Comparison of ENCODE assay signal across 8 cellular contexts in the genomic region with DNA sequence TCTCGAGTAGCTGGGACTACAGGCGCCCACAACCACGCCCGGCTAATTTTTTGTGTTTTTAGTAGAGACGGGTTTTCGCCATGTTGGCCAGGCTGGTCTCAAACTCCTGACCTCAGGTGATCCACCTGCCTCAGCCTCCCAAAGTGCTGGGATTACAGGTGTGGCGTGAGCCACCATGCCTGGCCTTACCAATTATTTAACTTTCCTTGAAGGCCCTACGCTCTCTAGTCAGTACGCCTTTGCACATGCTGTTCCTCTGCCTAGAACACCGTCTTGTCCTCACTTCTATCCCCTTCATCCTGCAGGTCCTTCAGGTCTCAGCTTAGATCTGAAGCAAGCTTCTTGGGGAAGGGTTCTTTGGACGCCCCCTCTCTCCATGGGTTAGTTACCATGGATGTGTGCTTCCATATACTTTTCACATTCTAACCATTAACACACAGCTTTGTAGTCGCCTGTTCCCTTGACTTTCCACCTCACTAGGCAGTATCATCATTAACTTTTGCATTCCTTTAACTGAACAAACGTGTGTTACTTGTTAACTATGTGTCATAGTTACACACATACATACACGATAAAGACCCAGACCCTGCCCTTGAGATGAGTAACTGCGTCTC. TPM values are rescaled to one million over a fixed set of nuclear protein-coding genes. Genes with fewer than 3 reads are reported as not detected.
DNase-seq lines count a peak whose midpoint lies in the region; ATAC-seq and TF ChIP-seq lines count a peak whose summit lies in the region.

No MANE protein-coding gene starts in this region.

- WGBS in liver, result 76% methylated on average over 15 of the region's 15 CpGs
- WGBS in tibial nerve, 2 donors, result 74 to 75% methylated on average over 15 of the region's 15 CpGs

- no peaks in the 10 kb centered on the region for H3K9me3 Mint-ChIP-seq in activated T-cell treated with anti-CD3 and anti-CD28 coated beads, Interleukin-2, amount 50 U/mL, for 4 hours

- H3K27me3 Mint-ChIP-seq in activated T-cell treated with anti-CD3 and anti-CD28 coated beads, Interleukin-2, amount 50 U/mL, for 4 hours (ENCODE audit: low read depth), result no peaks in the 10 kb centered on the region

- H3K4me3 Mint-ChIP-seq in activated T-cell treated with anti-CD3 and anti-CD28 coated beads, Interleukin-2, amount 50 U/mL, for 4 hours, result peak overlapping the region; percentile 100

- H3K36me3 ChIP-seq in liver (ENCODE audit: control insufficient read depth in 4 of 4, insufficient read depth in 3 of 4, low read depth in 1 of 4, low read length in 3 of 4), result peaks cover 0 to 9% (median under 1%) of the 10 kb centered on the region in 4 donors
- peaks cover 0 to 24% (median 0%) of the 10 kb centered on the region in 3 donors for H3K36me3 ChIP-seq in tibial nerve

- H3K27me3 ChIP-seq in liver (ENCODE audit: control insufficient read depth in 4 of 4, insufficient read depth in 4 of 4, low read length in 3 of 4) (no peaks in the 10 kb centered on the region), tibial nerve (no peaks in the 10 kb centered on the region)

- TF ChIP-seq POLR2A in tibial nerve (IDR thresholded peaks at IDR 0.05), result no peak

- H3K4me1 ChIP-seq in liver (ENCODE audit: control insufficient read depth in 4 of 4, insufficient read depth in 4 of 4, low read length in 3 of 4), result peaks cover 3 to 10% (median 6%) of the 10 kb centered on the region in 4 donors
- H3K4me1 ChIP-seq in tibial nerve, result peaks cover 0 to 47% (median 19%) of the 10 kb centered on the region in 4 donors

- TF ChIP-seq CTCF in liver (IDR thresholded peaks at IDR 0.05; ENCODE audit: low read depth, low read length, missing input control) (no peak), tibial nerve (IDR thresholded peaks at IDR 0.05) (no peak)

- peak overlapping the region; percentile 16 to 81 (median 74) for H3K4me3 ChIP-seq in liver (ENCODE audit: low read depth in 1 of 3, low read length in 3 of 3)
- peak overlapping the region; percentile 18 to 93 (median 88) for H3K4me3 ChIP-seq in tibial nerve

- H3K9ac ChIP-seq in liver (ENCODE audit: low read depth in 1 of 2, low read length in 2 of 2), result no peak overlapping the region

- H3K9me3 ChIP-seq in liver (ENCODE audit: control insufficient read depth in 4 of 4, low read length in 3 of 4), result no peaks in the 10 kb centered on the region
- H3K9me3 ChIP-seq in tibial nerve, result no peaks in the 10 kb centered on the region

- no peak for TF ChIP-seq EP300 in tibial nerve (IDR thresholded peaks at IDR 0.05)

- no peak for TF ChIP-seq RAD21 in liver (IDR thresholded peaks at IDR 0.05)

- ATAC-seq in activated T-cell treated with anti-CD3 and anti-CD28 coated beads, Interleukin-2, amount 50 U/mL, for 4 hours, result no peak
- ATAC-seq in GM18907 (IDR thresholded peaks at IDR 0.05; ENCODE audit: unreplicated experiment) (no peak), HG02884 (IDR thresholded peaks at IDR 0.05; ENCODE audit: unreplicated experiment) (no peak)

- peaks cover 10% of the 10 kb centered on the region for H3K36me3 Mint-ChIP-seq in activated T-cell treated with anti-CD3 and anti-CD28 coated beads, Interleukin-2, amount 50 U/mL, for 4 hours (ENCODE audit: insufficient read depth)

- H3K4me1 Mint-ChIP-seq in activated T-cell treated with anti-CD3 and anti-CD28 coated beads, Interleukin-2, amount 50 U/mL, for 4 hours (ENCODE audit: low read depth), result peaks cover 17% of the 10 kb centered on the region

- DNase-seq in activated T-cell treated with anti-CD3 and anti-CD28 coated beads, Interleukin-2, amount 50 U/mL, for 4 hours, result no peak
- no peak for DNase-seq in activated T-cell treated with anti-CD3 and anti-CD28 coated beads for 4 hours
- no peak for DNase-seq in tibial nerve (ENCODE audit: low spot score in 2 of 2)
- DNase-seq in stimulated activated CD4-positive, alpha-beta T cell treated with anti-CD3 and anti-CD28 coated beads, Interleukin-4, amount 100 ng/mL, for 1 hour, result no peak

- peak overlapping the region; percentile 61 for H3K27ac ChIP-seq in angular gyrus (ENCODE audit: low read depth, low read length)
- H3K27ac ChIP-seq in liver (ENCODE audit: low read depth in 1 of 2, low read length in 2 of 2), result no peak overlapping the region
- peak overlapping the region in 2 of 4 donors; percentile 31 to 91 for H3K27ac ChIP-seq in tibial nerve

TF ChIP-seq in liver, 16 proteins besides CTCF, POLR2A, EP300 and RAD21:
- TF ChIP-seq RXRA (IDR thresholded peaks at IDR 0.05), result no peak
- TF ChIP-seq JUND (IDR thresholded peaks at IDR 0.05), result no peak
- no peak for TF ChIP-seq FOXA1 (IDR thresholded peaks at IDR 0.05)
- no peak for TF ChIP-seq SP1 (IDR thresholded peaks at IDR 0.05)
- TF ChIP-seq, protein P1, sequence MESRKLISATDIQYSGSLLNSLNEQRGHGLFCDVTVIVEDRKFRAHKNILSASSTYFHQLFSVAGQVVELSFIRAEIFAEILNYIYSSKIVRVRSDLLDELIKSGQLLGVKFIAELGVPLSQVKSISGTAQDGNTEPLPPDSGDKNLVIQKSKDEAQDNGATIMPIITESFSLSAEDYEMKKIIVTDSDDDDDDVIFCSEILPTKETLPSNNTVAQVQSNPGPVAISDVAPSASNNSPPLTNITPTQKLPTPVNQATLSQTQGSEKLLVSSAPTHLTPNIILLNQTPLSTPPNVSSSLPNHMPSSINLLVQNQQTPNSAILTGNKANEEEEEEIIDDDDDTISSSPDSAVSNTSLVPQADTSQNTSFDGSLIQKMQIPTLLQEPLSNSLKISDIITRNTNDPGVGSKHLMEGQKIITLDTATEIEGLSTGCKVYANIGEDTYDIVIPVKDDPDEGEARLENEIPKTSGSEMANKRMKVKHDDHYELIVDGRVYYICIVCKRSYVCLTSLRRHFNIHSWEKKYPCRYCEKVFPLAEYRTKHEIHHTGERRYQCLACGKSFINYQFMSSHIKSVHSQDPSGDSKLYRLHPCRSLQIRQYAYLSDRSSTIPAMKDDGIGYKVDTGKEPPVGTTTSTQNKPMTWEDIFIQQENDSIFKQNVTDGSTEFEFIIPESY (IDR thresholded peaks at IDR 0.05), result no peak
- TF ChIP-seq YY1 (IDR thresholded peaks at IDR 0.05), result no peak
- TF ChIP-seq FOXA2 (IDR thresholded peaks at IDR 0.05), result no peak
- TF ChIP-seq GABPA (IDR thresholded peaks at IDR 0.05 in 1 of 2, conservative IDR thresholded peaks at IDR 0.05 in 1 of 2), result no peak
- no peak for TF ChIP-seq HNF4G (IDR thresholded peaks at IDR 0.05)
- TF ChIP-seq, protein P2, sequence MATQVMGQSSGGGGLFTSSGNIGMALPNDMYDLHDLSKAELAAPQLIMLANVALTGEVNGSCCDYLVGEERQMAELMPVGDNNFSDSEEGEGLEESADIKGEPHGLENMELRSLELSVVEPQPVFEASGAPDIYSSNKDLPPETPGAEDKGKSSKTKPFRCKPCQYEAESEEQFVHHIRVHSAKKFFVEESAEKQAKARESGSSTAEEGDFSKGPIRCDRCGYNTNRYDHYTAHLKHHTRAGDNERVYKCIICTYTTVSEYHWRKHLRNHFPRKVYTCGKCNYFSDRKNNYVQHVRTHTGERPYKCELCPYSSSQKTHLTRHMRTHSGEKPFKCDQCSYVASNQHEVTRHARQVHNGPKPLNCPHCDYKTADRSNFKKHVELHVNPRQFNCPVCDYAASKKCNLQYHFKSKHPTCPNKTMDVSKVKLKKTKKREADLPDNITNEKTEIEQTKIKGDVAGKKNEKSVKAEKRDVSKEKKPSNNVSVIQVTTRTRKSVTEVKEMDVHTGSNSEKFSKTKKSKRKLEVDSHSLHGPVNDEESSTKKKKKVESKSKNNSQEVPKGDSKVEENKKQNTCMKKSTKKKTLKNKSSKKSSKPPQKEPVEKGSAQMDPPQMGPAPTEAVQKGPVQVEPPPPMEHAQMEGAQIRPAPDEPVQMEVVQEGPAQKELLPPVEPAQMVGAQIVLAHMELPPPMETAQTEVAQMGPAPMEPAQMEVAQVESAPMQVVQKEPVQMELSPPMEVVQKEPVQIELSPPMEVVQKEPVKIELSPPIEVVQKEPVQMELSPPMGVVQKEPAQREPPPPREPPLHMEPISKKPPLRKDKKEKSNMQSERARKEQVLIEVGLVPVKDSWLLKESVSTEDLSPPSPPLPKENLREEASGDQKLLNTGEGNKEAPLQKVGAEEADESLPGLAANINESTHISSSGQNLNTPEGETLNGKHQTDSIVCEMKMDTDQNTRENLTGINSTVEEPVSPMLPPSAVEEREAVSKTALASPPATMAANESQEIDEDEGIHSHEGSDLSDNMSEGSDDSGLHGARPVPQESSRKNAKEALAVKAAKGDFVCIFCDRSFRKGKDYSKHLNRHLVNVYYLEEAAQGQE (IDR thresholded peaks at IDR 0.05), result no peak
- TF ChIP-seq EGR1 (IDR thresholded peaks at IDR 0.05; ENCODE audit: low read depth in 2 of 2), result no peak
- TF ChIP-seq, protein P3, sequence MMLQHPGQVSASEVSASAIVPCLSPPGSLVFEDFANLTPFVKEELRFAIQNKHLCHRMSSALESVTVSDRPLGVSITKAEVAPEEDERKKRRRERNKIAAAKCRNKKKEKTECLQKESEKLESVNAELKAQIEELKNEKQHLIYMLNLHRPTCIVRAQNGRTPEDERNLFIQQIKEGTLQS (IDR thresholded peaks at IDR 0.05), result no peak
- no peak for TF ChIP-seq HNF4A (conservative IDR thresholded peaks at IDR 0.05)
- no peak for TF ChIP-seq NR2F2 (IDR thresholded peaks at IDR 0.05)
- TF ChIP-seq, protein P4, sequence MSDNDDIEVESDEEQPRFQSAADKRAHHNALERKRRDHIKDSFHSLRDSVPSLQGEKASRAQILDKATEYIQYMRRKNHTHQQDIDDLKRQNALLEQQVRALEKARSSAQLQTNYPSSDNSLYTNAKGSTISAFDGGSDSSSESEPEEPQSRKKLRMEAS (IDR thresholded peaks at IDR 0.05), result no peak
- TF ChIP-seq TAF1 (conservative IDR thresholded peaks at IDR 0.05), result no peak

RNA-seq across cellular contexts. Expression of a gene that starts 0.6 kb away (rescaled TPM):
- 100 to 1,000 TPM; 120 to 137 (median 127) TPM for total RNA-seq in activated T-cell treated with anti-CD3 and anti-CD28 coated beads, Interleukin-2, amount 50 U/mL, for 4 hours
- total RNA-seq in liver, result 10 to 100 TPM; 23.1 to 25.6 TPM
- polyA plus RNA-seq in liver, result 100 to 1,000 TPM in 1 of 2 donors, 10 to 100 TPM in 1; 68.6 to 111 TPM
- 100 to 1,000 TPM in 1 of 4 donors, 10 to 100 TPM in 3; 57.9 to 122 (median 75.4) TPM for total RNA-seq in tibial nerve

RNA-seq across cellular contexts. Expression of a gene that starts 31.9 kb away (rescaled TPM):
- total RNA-seq in activated T-cell treated with anti-CD3 and anti-CD28 coated beads, Interleukin-2, amount 50 U/mL, for 4 hours, result under 1 TPM; 0.16 to 0.33 (median 0.25) TPM
- 1 to 10 TPM in 1 of 2 donors, under 1 TPM in 1; 0.70 to 2.3 TPM for total RNA-seq in liver
- polyA plus RNA-seq in liver, result under 1 TPM; 0.03 to 0.37 TPM
- total RNA-seq in tibial nerve, result 10 to 100 TPM in 2 of 4 donors, 1 to 10 TPM in 2; 5.5 to 13.5 (median 9.0) TPM

RNA-seq across cellular contexts. Expression of a gene that starts 48.4 kb away (rescaled TPM):
- total RNA-seq in activated T-cell treated with anti-CD3 and anti-CD28 coated beads, Interleukin-2, amount 50 U/mL, for 4 hours, result under 1 TPM; 0.10 to 0.40 (median 0.27) TPM
- total RNA-seq in liver (under 1 TPM; 0.05 to 0.08 TPM), tibial nerve (under 1 TPM; 0.21 to 0.90 (median 0.40) TPM)
- polyA plus RNA-seq in liver, result under 1 TPM in 1 of 2 donors, not detected in 1; 0.02 TPM
